Comparison of ENCODE assay signal across 20 cellular contexts in genomic region chr2:106062627-106063026, GRCh38.
"Had no signal": no experiment of that assay in that cellular context is flagged by ENCODE, and none has a peak within 500 bp of the region (broad histone marks: within the 10 kb centered on the region; RNA-seq: fewer than 3 reads in every experiment).

No MANE protein-coding gene starts in this region.

- H3K4me3 ChIP-seq: esophagus squamous epithelium, neural progenitor cell, pancreas had no signal

- H3K4me2 ChIP-seq: neural progenitor cell had no signal

- H2AFZ ChIP-seq: neural progenitor cell had no signal

- ATAC-seq: pancreas, SK-N-SH treated with all-trans-retinoic acid at 6 μM for 48 hours had no signal

- H3K27ac Mint-ChIP-seq: activated T-helper 1 cell treated with anti-CD3 and anti-CD28 coated beads, Interleukin-12 subunit alpha, Interleukin-12 subunit beta, Interleukin-2, Interleukin-4 antibody, amounts not matched to agents 30 ng/mL and 10 ng/mL and 1 ng/mL, durations not matched to agents 14 hours and 24 hours and 36 hours; naive B cell; neural progenitor cell; type B pancreatic cell had no signal

- H3K36me3 Mint-ChIP-seq: type B pancreatic cell had no signal

- DNase-seq: activated CD4-positive, CD25-positive, alpha-beta regulatory T cell treated with anti-CD3 and anti-CD28 coated beads, Interleukin-2, amount 50 U/mL, for 72 hours; activated naive CD4-positive, alpha-beta T cell treated with Interleukin-2 at 50 U/mL for 16 hours; cortex of kidney; effector CD4-positive, alpha-beta T cell; esophagus squamous epithelium; foreskin melanocyte; mammary epithelial cell; naive B cell; pancreas; stimulated activated CD4-positive, alpha-beta T cell treated with anti-CD3 and anti-CD28 coated beads, Interleukin-15, amount 100 ng/mL, for 24 hours; stimulated activated CD4-positive, alpha-beta T cell treated with anti-CD3 and anti-CD28 coated beads, Interleukin-4, amount 100 ng/mL, for 1 hour; stimulated activated naive CD4-positive, alpha-beta T cell; substantia nigra; T-helper 1 cell; T1000 had no signal

- H3K9me3 ChIP-seq: esophagus squamous epithelium, pancreas had no signal

- H3K36me3 ChIP-seq: esophagus squamous epithelium, neural progenitor cell, pancreas had no signal

- H3K27ac ChIP-seq: esophagus squamous epithelium, neural progenitor cell, pancreas had no signal

- H3K27me3 ChIP-seq: pancreas had no signal

- H3K4me3 Mint-ChIP-seq: activated T-helper 1 cell treated with anti-CD3 and anti-CD28 coated beads, Interleukin-12 subunit alpha, Interleukin-12 subunit beta, Interleukin-2, Interleukin-4 antibody, amounts not matched to agents 30 ng/mL and 10 ng/mL and 1 ng/mL, durations not matched to agents 14 hours and 24 hours and 36 hours; central memory CD8-positive, alpha-beta T cell; naive B cell; neural progenitor cell; type B pancreatic cell had no signal

- H3K9me3 Mint-ChIP-seq: central memory CD8-positive, alpha-beta T cell; naive B cell had no signal

- H3K4me1 ChIP-seq: pancreas had no signal
